ENCODE assay signal across 8 cellular contexts in genomic region chr12:56358836-56359532, GRCh38. TPM values are rescaled to one million over a fixed set of nuclear protein-coding genes. Genes with fewer than 3 reads are reported as not detected.
A peak's percentile ranks its signal among the peaks of the same experiment; 100 is the strongest.
DNase-seq lines count a peak whose midpoint lies in the region; ATAC-seq and TF ChIP-seq lines count a peak whose summit lies in the region.

No MANE protein-coding gene starts in this region.

- peaks cover 50% of the 10 kb centered on the region for H3K36me3 Mint-ChIP-seq in CD4-positive, alpha-beta T cell (ENCODE audit: low read depth)

- peak overlapping the region; percentile 93 for H3K27ac Mint-ChIP-seq in CD4-positive, alpha-beta T cell

- H3K9me3 Mint-ChIP-seq in CD4-positive, alpha-beta T cell: no peaks in the 10 kb centered on the region

- CTCF ChIA-PET in CD4-positive, alpha-beta T cell (lab: Charles Lee): interaction anchor here (0.6 to 2.9 kb wide), 9 partner anchors 12 to 233 kb away, joined by 3 to 17 read pairs (median 4); partner anchors contain the start of genes CNPY2, COQ10A, ESYT1 and IL23A

- no peak for ATAC-seq in CD4-positive, alpha-beta T cell (ENCODE audit: poor library complexity)
- ATAC-seq in GM18870 (IDR thresholded peaks at IDR 0.05; ENCODE audit: unreplicated experiment): no peak

- H3K27me3 Mint-ChIP-seq in CD4-positive, alpha-beta T cell: no peaks in the 10 kb centered on the region

- no peaks in the 10 kb centered on the region for H3K27me3 ChIP-seq in CD4-positive, alpha-beta T cell (ENCODE audit: control insufficient read depth, insufficient read depth, low read length)
- H3K27me3 ChIP-seq in kidney epithelial cell (ENCODE audit: control insufficient read depth, insufficient read depth, low read length) (no peaks in the 10 kb centered on the region), stomach smooth muscle (ENCODE audit: control insufficient read depth in 1 of 2, insufficient read depth in 2 of 2, low read length in 2 of 2) (no peaks in the 10 kb centered on the region)

- H3K4me3 Mint-ChIP-seq in CD4-positive, alpha-beta T cell: peak overlapping the region; percentile 99

- no peaks in the 10 kb centered on the region for H3K9me3 ChIP-seq in CD4-positive, alpha-beta T cell (ENCODE audit: control insufficient read depth, low read length)
- no peaks in the 10 kb centered on the region for H3K9me3 ChIP-seq in stomach smooth muscle (ENCODE audit: control insufficient read depth in 2 of 2, low read length in 2 of 2)

- DNase-seq in CD4-positive, alpha-beta T cell: peak in 1 of 10 experiments; percentile 8
- DNase-seq in M059J (ENCODE audit: low read depth) (peak; percentile 82), astrocyte of the spinal cord (ENCODE audit: low read depth, low spot score) (peak; percentile 83), kidney epithelial cell (ENCODE audit: low read depth) (peak; percentile 35), NCI-H1694 (lab: John Stamatoyannopoulos, UW) (no peak), HuH-7 (ENCODE audit: low spot score) (no peak)

- H3K36me3 ChIP-seq in kidney epithelial cell (ENCODE audit: control insufficient read depth, insufficient read depth, low read length) (peaks cover 3% of the 10 kb centered on the region), stomach smooth muscle (ENCODE audit: control insufficient read depth in 2 of 2, insufficient read depth in 2 of 2, low read length in 2 of 2) (peaks cover 21 to 23% of the 10 kb centered on the region in 2 donors)

- H3K4me1 Mint-ChIP-seq in CD4-positive, alpha-beta T cell (ENCODE audit: low read depth): peaks cover 33% of the 10 kb centered on the region

- peaks cover 18% of the 10 kb centered on the region for H3K4me1 ChIP-seq in stomach smooth muscle (ENCODE audit: control insufficient read depth, insufficient read depth, low read length)

- POLR2A ChIA-PET in CD4-positive, alpha-beta T cell (lab: Charles Lee): interaction anchor here (0.6 to 5.1 kb wide), 21 partner anchors 10 to 767 kb away, joined by 3 to 150 read pairs (median 13); partner anchors contain the start of genes CNPY2, COQ10A, IL23A and NACA

- no peak for TF ChIP-seq CTCF in CD4-positive, alpha-beta T cell (IDR thresholded peaks at IDR 0.05)
- TF ChIP-seq CTCF in astrocyte of the spinal cord (IDR thresholded peaks at IDR 0.05; ENCODE audit: low read depth, low read length) (no peak), kidney epithelial cell (IDR thresholded peaks at IDR 0.05; ENCODE audit: insufficient read depth, low read length, poor library complexity, severe bottlenecking) (no peak)

- in situ Hi-C loops in astrocyte of the spinal cord (cut with HindIII; ENCODE audit: low sequenced_read_pairs): no loop called here

- intact Hi-C loops in CD4-positive, alpha-beta T cell (cut with DNase I, micrococcal nuclease): loop anchor here in 1 of 2 experiments (1.0 kb wide), 2 partner anchors 20 to 42 kb away; no protein-coding TSS in a partner anchor

- peak overlapping the region; percentile 89 to 98 for H3K9ac ChIP-seq in stomach smooth muscle (ENCODE audit: low read length in 2 of 2)

- H3K4me3 ChIP-seq in astrocyte of the spinal cord (ENCODE audit: low read depth, low read length) (peak overlapping the region; percentile 98), kidney epithelial cell (ENCODE audit: low read depth, low read length) (peak overlapping the region; percentile 77), stomach smooth muscle (ENCODE audit: low read length in 2 of 2) (peak overlapping the region; percentile 94 to 99)

- no peak overlapping the region for H3K27ac ChIP-seq in CD4-positive, alpha-beta T cell (ENCODE audit: low read depth, low read length)
- H3K27ac ChIP-seq in stomach smooth muscle (ENCODE audit: low read length): no peak overlapping the region

RNA-seq across cellular contexts. Expression of gene STAT2, which starts 0.9 kb away (rescaled TPM):
- 100 to 1,000 TPM; 114 to 125 TPM for total RNA-seq in CD4-positive, alpha-beta T cell
- total RNA-seq in M059J (2014; rRNA removed; shearing (Covaris generic)): 354 and 382 TPM in 2 replicates
- 125 and 133 TPM in 2 replicates for total RNA-seq in kidney epithelial cell

RNA-seq across cellular contexts. Expression of gene APOF, which starts 3.7 kb away (rescaled TPM):
- total RNA-seq in CD4-positive, alpha-beta T cell: not detected
- total RNA-seq in M059J (2014; rRNA removed; shearing (Covaris generic)): not detected in 2 replicates
- total RNA-seq in kidney epithelial cell: not detected in 2 replicates

RNA-seq across cellular contexts. Expression of gene IL23A, which starts 20.3 kb away (rescaled TPM):
- 10 to 100 TPM; 25.2 to 27.5 TPM for total RNA-seq in CD4-positive, alpha-beta T cell
- total RNA-seq in M059J (2014; rRNA removed; shearing (Covaris generic)): not detected in 2 replicates
- total RNA-seq in kidney epithelial cell: 30.9 and 33.6 TPM in 2 replicates

RNA-seq across cellular contexts. Expression of gene PAN2, which starts 25.2 kb away (rescaled TPM):
- 100 to 1,000 TPM; 104 to 107 TPM for total RNA-seq in CD4-positive, alpha-beta T cell
- total RNA-seq in M059J (2014; rRNA removed; shearing (Covaris generic)): 5.1 and 10.2 TPM in 2 replicates
- 21.6 and 33.4 TPM in 2 replicates for total RNA-seq in kidney epithelial cell

RNA-seq across cellular contexts. Expression of gene CNPY2, which starts 43.2 kb away (rescaled TPM):
- total RNA-seq in CD4-positive, alpha-beta T cell: 10 to 100 TPM; 30.5 to 33.4 TPM
- 182 and 223 TPM in 2 replicates for total RNA-seq in M059J (2014; rRNA removed; shearing (Covaris generic))
- total RNA-seq in kidney epithelial cell: 134 and 150 TPM in 2 replicates

Comparison
In these comparisons a context has a peak if more than half of its experiments do, and no peak if none do; other contexts are left out.
1. DNase-seq: peak in M059J (single experiment), astrocyte of the spinal cord (single experiment) and kidney epithelial cell (single experiment); none in NCI-H1694 (single experiment) and HuH-7 (single experiment).
2. RNA of gene IL23A, which starts 20.3 kb away (total RNA-seq): 30.9 to 33.6 TPM in kidney epithelial cell and 25.2 to 27.5 TPM in CD4-positive, alpha-beta T cell; not detected in M059J; every median in the first group is over 10 times any median in the second.
3. Peak in every context shown above with its lines, with median percentiles within 50 percentile points of each other: H3K4me3 ChIP-seq.